ENCODE assay signal across 8 cellular contexts in the genomic region with DNA sequence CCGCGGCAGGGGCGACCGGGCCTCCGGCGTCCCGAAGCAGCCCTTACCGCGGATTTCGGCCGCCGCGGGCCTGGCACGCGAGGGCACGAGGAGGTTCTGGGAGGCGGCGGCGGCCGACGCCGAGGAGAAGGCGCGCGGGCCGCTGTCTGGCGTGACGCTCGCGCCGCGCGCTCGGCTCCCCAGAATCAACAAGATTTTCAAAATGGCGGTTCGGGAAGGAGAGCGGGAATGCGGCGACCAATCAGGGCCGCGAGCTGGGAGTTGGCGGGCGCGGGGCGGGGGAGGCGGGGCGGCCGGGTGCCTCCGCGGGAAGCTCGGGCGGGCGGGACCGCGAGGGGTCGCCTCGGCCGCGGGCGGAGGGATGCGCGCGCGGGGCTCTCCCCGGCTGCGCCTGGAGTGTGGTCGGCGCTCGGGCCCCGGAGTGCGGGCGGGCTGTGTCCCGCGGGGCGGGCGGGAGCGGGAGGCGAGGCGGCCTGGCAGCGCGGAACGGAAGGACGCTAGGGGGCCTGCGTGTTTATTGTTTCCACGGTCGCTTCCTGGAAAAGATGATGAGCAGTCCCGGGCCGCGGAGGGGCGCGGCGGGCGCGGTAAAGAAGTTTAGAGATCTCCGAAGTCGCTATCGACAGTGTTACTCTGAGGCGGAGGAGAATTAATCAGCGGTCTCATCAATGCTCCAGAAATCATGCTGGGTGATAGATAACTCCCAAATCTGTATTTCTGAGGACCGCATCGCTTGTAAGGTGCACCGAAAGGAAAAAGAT. TPM values are rescaled to one million over a fixed set of nuclear protein-coding genes. Genes with fewer than 3 reads are reported as not detected.
DNase-seq lines count a peak whose midpoint lies in the region; ATAC-seq, FAIRE-seq and TF ChIP-seq lines count a peak whose summit lies in the region.

A gene with protein sequence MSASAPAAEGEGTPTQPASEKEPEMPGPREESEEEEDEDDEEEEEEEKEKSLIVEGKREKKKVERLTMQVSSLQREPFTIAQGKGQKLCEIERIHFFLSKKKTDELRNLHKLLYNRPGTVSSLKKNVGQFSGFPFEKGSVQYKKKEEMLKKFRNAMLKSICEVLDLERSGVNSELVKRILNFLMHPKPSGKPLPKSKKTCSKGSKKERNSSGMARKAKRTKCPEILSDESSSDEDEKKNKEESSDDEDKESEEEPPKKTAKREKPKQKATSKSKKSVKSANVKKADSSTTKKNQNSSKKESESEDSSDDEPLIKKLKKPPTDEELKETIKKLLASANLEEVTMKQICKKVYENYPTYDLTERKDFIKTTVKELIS (minus strand): TSS at position 193 of the 761 bp plus-strand sequence. CDS start 543 bp downstream, outside the sequence.

- H3K4me1 ChIP-seq in IMR-90 (ENCODE audit: control insufficient read depth, insufficient read depth, low read length) = peaks cover 16% of the 10 kb centered on the region
- peaks cover 44% of the 10 kb centered on the region for H3K4me1 ChIP-seq in OCI-LY7 (ENCODE audit: insufficient read depth, low read length, poor library complexity, severe bottlenecking)
- H3K4me1 ChIP-seq in mucosa of descending colon (ENCODE audit: low read depth) = peaks cover 14% of the 10 kb centered on the region

- peak; percentile 32 for ATAC-seq in GM21515 (IDR thresholded peaks at IDR 0.05; ENCODE audit: unreplicated experiment)
- peak; percentile 86 for ATAC-seq in IMR-90 (ENCODE audit: low read depth)
- ATAC-seq in mucosa of descending colon = peak; percentile 82

- peak within 1 kb of the TSS; percentile 73 for H2BK120ac ChIP-seq in IMR-90 (ENCODE audit: low read depth, low read length)

- peaks cover 45% of the 10 kb centered on the region for H3K79me2 ChIP-seq in OCI-LY7 (ENCODE audit: insufficient read depth, low read depth, low read length)

- peak within 1 kb of the TSS; percentile 82 for H2BK5ac ChIP-seq in IMR-90 (ENCODE audit: low read depth, low read length, poor library complexity, severe bottlenecking)

- no peak for FAIRE-seq in D721Med (lab: Jason Lieb, UNC)

- H3K4me2 ChIP-seq in IMR-90 (ENCODE audit: low read depth, low read length) (peak within 1 kb of the TSS; percentile 96), OCI-LY7 (ENCODE audit: low read length) (peak within 1 kb of the TSS; percentile 96)

- peaks cover 3% of the 10 kb centered on the region; the same call in 1 of the 2 replicates for H3K9me1 ChIP-seq in IMR-90 (ENCODE audit: insufficient read depth, low read length)

- CTCF ChIA-PET in IMR-90 (lab: Yijun Ruan, JAX) (no interaction called here), OCI-LY7 (lab: Charles Lee; ENCODE audit: unreplicated experiment) (interaction anchor here (1.3 kb wide), 1 partner anchor 66 kb away, joined by 3 read pairs; no protein-coding TSS in a partner anchor)

- H3K27me3 ChIP-seq in IMR-90 (ENCODE audit: control insufficient read depth, insufficient read depth, low read length) = no peaks in the 10 kb centered on the region; the same call in 1 of the 2 replicates

- H3K14ac ChIP-seq in IMR-90 (replicated peaks; ENCODE audit: low read depth, low read length) = peak within 1 kb of the TSS; percentile 88

- peak within 1 kb of the TSS; percentile 75; the same call in 1 of the 2 replicates for H2BK20ac ChIP-seq in IMR-90 (ENCODE audit: low read depth, low read length)

- H3K9me3 ChIP-seq in IMR-90 (ENCODE audit: control insufficient read depth, insufficient read depth, low read length) = no peaks in the 10 kb centered on the region; the same call in 1 of the 2 replicates
- peaks cover 12% of the 10 kb centered on the region for H3K9me3 ChIP-seq in OCI-LY7 (ENCODE audit: low read length)
- H3K9me3 ChIP-seq in mucosa of descending colon = no peaks in the 10 kb centered on the region

- BruUV-seq in IMR-90 (replicated peaks; lab: Mats Ljungman, UMichigan) (no TSS peak), OCI-LY7 (replicated peaks; lab: Mats Ljungman, UMichigan) (no TSS peak)

- peak within 1 kb of the TSS; percentile 95 for H3K27ac ChIP-seq in IMR-90 (ENCODE audit: insufficient read depth, low read length)
- peak within 1 kb of the TSS; percentile 91 for H3K27ac ChIP-seq in OCI-LY7 (ENCODE audit: low read depth, low read length, poor library complexity, severe bottlenecking)
- peak within 1 kb of the TSS; percentile 75 for H3K27ac ChIP-seq in epithelial cell of prostate

- WGBS in IMR-90 (ENCODE audit: extremely low coverage in 2 of 2, insufficient read length in 1 of 2), 2 experiments = 0% methylated on average over 32 of the region's 102 CpGs; no CpG with 5 or more reads in 1 of the 2 experiments

- H3K9me2 ChIP-seq in OCI-LY7 (ENCODE audit: insufficient read depth, low read length) = no peaks in the 10 kb centered on the region

- H3K79me1 ChIP-seq in IMR-90 (ENCODE audit: low read depth in 1 of 2, low read length in 2 of 2) = peaks cover 0 to 20% of the 10 kb centered on the region in 2 experiments; a peak in 1 of 4 replicates

- in situ Hi-C loops in IMR-90 (cut with MboI; ENCODE audit: low sequenced_read_pairs) = no loop called here

- peak within 1 kb of the TSS; percentile 90 to 96 for H4K8ac ChIP-seq in IMR-90 (ENCODE audit: low read depth in 2 of 2, low read length in 2 of 2)

- H3K4me3 ChIP-seq in IMR-90 (ENCODE audit: insufficient read depth, low read depth, low read length) (peak within 1 kb of the TSS; percentile 98), OCI-LY7 (ENCODE audit: low read depth, low read length, poor library complexity, severe bottlenecking) (peak within 1 kb of the TSS; percentile 90), mucosa of descending colon (peak within 1 kb of the TSS; percentile 62)

- TF ChIP-seq CTCF in D721Med (IDR thresholded peaks at IDR 0.05; ENCODE audit: insufficient read depth, missing control alignments) (peak; percentile 45), IMR-90 (conservative IDR thresholded peaks at IDR 0.05; ENCODE audit: low read depth, low read length) (peak; percentile 63), OCI-LY7 (conservative IDR thresholded peaks at IDR 0.05; ENCODE audit: low read length) (peak; percentile 73), mucosa of descending colon (IDR thresholded peaks at IDR 0.05) (peak; percentile 55)

- peak within 1 kb of the TSS; percentile 99 for H2AK9ac ChIP-seq in IMR-90 (replicated peaks; ENCODE audit: low read depth, low read length, poor library complexity)

- POLR2A ChIA-PET in IMR-90 (lab: Charles Lee; ENCODE audit: unreplicated experiment) (no interaction called here), OCI-LY7 (lab: Charles Lee) (interaction anchor here (0.6 to 2.1 kb wide), 4 partner anchors 10 to 156 kb away, joined by 3 to 7 read pairs (median 4); no protein-coding TSS in a partner anchor)

- dilution Hi-C loops in IMR-90 (cut with HindIII; ENCODE audit: low sequenced_read_pairs, unreplicated experiment) = no loop called here

- H3K36me3 ChIP-seq in IMR-90 (ENCODE audit: control insufficient read depth, insufficient read depth, low read length) = peaks cover 3% of the 10 kb centered on the region; the same call in 1 of the 2 replicates
- peaks cover 57% of the 10 kb centered on the region for H3K36me3 ChIP-seq in OCI-LY7 (ENCODE audit: insufficient read depth, low read length)
- H3K36me3 ChIP-seq in mucosa of descending colon (ENCODE audit: low read depth) = no peaks in the 10 kb centered on the region

- H3K23ac ChIP-seq in IMR-90 (ENCODE audit: low read depth, low read length) = peak within 1 kb of the TSS; percentile 92

- H3K4ac ChIP-seq in IMR-90 (ENCODE audit: low read depth, low read length) = peak within 1 kb of the TSS; percentile 83

- H4K5ac ChIP-seq in IMR-90 (ENCODE audit: low read depth, low read length) = peak within 1 kb of the TSS; percentile 81

- H3K9ac ChIP-seq in IMR-90 (ENCODE audit: low read depth, low read length) = peak within 1 kb of the TSS; percentile 96

- peak within 1 kb of the TSS; percentile 92 for H2AFZ ChIP-seq in IMR-90 (replicated peaks; ENCODE audit: low read length, poor library complexity)
- H2AFZ ChIP-seq in OCI-LY7 (ENCODE audit: low read length) = peak within 1 kb of the TSS; percentile 95

- peak within 1 kb of the TSS; percentile 86 for H2BK15ac ChIP-seq in IMR-90 (ENCODE audit: low read depth, low read length)

- peak; percentile 65 for TF ChIP-seq POLR2A in IMR-90 (IDR thresholded peaks at IDR 0.05; ENCODE audit: low read depth, low read length)

- H4K20me1 ChIP-seq in IMR-90 (ENCODE audit: insufficient read depth, low read length) = peaks cover 32% of the 10 kb centered on the region
- peaks cover 27% of the 10 kb centered on the region for H4K20me1 ChIP-seq in OCI-LY7 (ENCODE audit: insufficient read depth, low read length)

- peak; percentile 43 for TF ChIP-seq RAD21 in IMR-90 (IDR thresholded peaks at IDR 0.05; ENCODE audit: low read length)

- H2AK5ac ChIP-seq in IMR-90 (ENCODE audit: low read depth, low read length) = peak within 1 kb of the TSS; percentile 81

- H3K18ac ChIP-seq in IMR-90 (ENCODE audit: low read depth, low read length) = peak within 1 kb of the TSS; percentile 69

- H4K91ac ChIP-seq in IMR-90 (ENCODE audit: insufficient read depth, low read depth, low read length) = peak within 1 kb of the TSS; percentile 84

- DNase-seq in D721Med (ENCODE audit: insufficient read length, low spot score) (peak; percentile 51), IMR-90 (peak; percentile 81), OCI-LY7 (ENCODE audit: low spot score) (peak; percentile 86), activated T-cell treated with anti-CD3 and anti-CD28 coated beads for 24 hours (ENCODE audit: low read depth) (peak; percentile 79), epithelial cell of prostate (ENCODE audit: low read depth, low spot score) (no peak), mucosa of descending colon (peak; percentile 90 to 92 (median 92))
- DNase-seq in stimulated activated CD8-positive, alpha-beta memory T cell treated with anti-CD3 and anti-CD28 coated beads, Interleukin-4, amount 100 ng/mL, for 1 hour (ENCODE audit: low read depth in 2 of 2, low spot score in 1 of 2) = peak; percentile 70 to 79

- intact Hi-C loops in IMR-90 (cut with micrococcal nuclease) = loop anchor here (1.0 to 10.0 kb wide), 4 partner anchors 44 to 1942 kb away; partner anchors contain the start of gene KIF13A
- intact Hi-C loops in OCI-LY7 (cut with micrococcal nuclease; ENCODE audit: unreplicated experiment) = loop anchor here (1.0 to 2.0 kb wide), 3 partner anchors 60 to 240 kb away; partner anchors contain the start of gene RNF144B
- intact Hi-C loops in mucosa of descending colon (cut with DNase I, micrococcal nuclease) = no loop called here

- peak within 1 kb of the TSS; percentile 95 for H3K56ac ChIP-seq in IMR-90 (ENCODE audit: extremely low read depth, insufficient read depth, low read length)

RNA-seq across cellular contexts. Expression of the gene that starts here (rescaled TPM):
- total RNA-seq in IMR-90 (2012; rRNA removed) (33.5 and 82.8 TPM in 2 replicates), OCI-LY7 (2022) (267 and 309 TPM in 2 replicates), mucosa of descending colon (100 to 1,000 TPM in 1 of 3 donors, 10 to 100 TPM in 2; 75.6 to 123 (median 85.0) TPM)
- 37.1 and 37.4 TPM in 2 replicates for polyA plus RNA-seq in IMR-90 (2012; rRNA removed)
- 9.5 and 16.0 TPM in 2 replicates for polyA plus RNA-seq in IMR-90 (2012; cell fraction: cytosol; rRNA removed)
- 5.2 and 18.1 TPM in 2 replicates for polyA plus RNA-seq in IMR-90 (2012; cell fraction: nucleus; rRNA removed; ENCODE audit: low replicate concordance)
- 235 and 462 TPM in 2 replicates for total RNA-seq in OCI-LY7 (2014; rRNA removed; shearing (Covaris generic))

Comparison
In these comparisons a context has a peak if more than half of its experiments do, and no peak if none do; other contexts are left out.
1. ATAC-seq: peak in every context shown above with its lines; median percentile 86 in IMR-90; 82 in mucosa of descending colon; 32 in GM21515.
2. intact Hi-C loops: an anchor here in IMR-90 (1.0 to 10.0 kb wide) and OCI-LY7 (1.0 to 2.0 kb wide); none called in mucosa of descending colon.